Comparison of ENCODE assay signal across 1 cellular context in genomic region chr4:107243141-107243779, GRCh38.
TF ChIP-seq lines count a peak whose summit lies in the region.

No MANE protein-coding gene starts in this region.

TF ChIP-seq in GM23338, 12 proteins besides CTCF, POLR2A, EP300 and RAD21 (continued from another document):
- TF ChIP-seq ZNF462 (CRISPR knock-in tag; IDR thresholded peaks at IDR 0.05) = no peak
- no peak for TF ChIP-seq NANOG (IDR thresholded peaks at IDR 0.05; ENCODE audit: borderline replicate concordance)
